In the genomic region with DNA sequence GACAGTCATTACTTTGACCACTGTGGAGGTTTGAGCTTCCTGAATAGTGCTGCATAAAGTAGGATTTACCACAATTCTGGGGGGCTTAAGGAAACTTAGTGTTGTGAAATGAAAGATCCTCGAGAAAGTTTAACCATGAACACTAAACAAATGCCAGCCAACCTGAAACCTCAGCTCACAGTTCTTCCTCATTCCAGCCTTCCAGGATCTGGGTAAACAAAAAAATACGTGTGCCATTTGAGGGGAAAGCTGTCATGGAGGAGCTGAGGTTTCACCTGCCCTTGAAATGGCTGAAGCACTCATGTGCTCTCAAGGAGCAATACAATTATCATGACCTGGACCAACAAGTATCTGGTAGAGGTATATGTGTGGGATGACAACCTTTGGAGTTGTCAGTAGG, we compare ENCODE assay signal across 16 cellular contexts.
"Had no signal": no experiment of that assay in that cellular context is flagged by ENCODE, and none has a peak within 500 bp of the region (broad histone marks: within the 10 kb centered on the region; RNA-seq: fewer than 3 reads in every experiment).

No MANE protein-coding gene starts in this region.

- H3K4me1 ChIP-seq: breast epithelium had no signal

- H3K36me3 ChIP-seq: breast epithelium had no signal

- H3K4me3 ChIP-seq: breast epithelium, coronary artery had no signal

- H3K27me3 ChIP-seq: breast epithelium had no signal

- H3K9me3 ChIP-seq: breast epithelium had no signal

- DNase-seq: activated CD4-positive, alpha-beta T cell treated with anti-CD3 and anti-CD28 coated beads, Interleukin-2, amount 10 ng/mL, durations not matched to agents 7 days and 5 days; activated CD8-positive, alpha-beta memory T cell treated with anti-CD3 and anti-CD28 coated beads, Interleukin-2, amount 50 U/mL, for 4 hours; activated T-cell treated with anti-CD3 and anti-CD28 coated beads, Interleukin-2, amount 50 U/mL, for 4 hours; erythroblast; foreskin melanocyte; glutamatergic neuron; hypothalamus; mesendoderm; naive thymus-derived CD8-positive, alpha-beta T cell; retina; stimulated activated naive B cell treated with anti-CD40 and anti-IgM and Interleukin-4, amounts not matched to agents 10 μg/mL and 1 μg/mL and 100 μg/mL, for 72 hours had no signal

- H3K27ac Mint-ChIP-seq: activated CD4-positive, alpha-beta T cell treated with anti-CD3 and anti-CD28 coated beads, Interleukin-2, amount 10 ng/mL, durations not matched to agents 7 days and 5 days; activated naive CD4-positive, alpha-beta T cell treated with anti-CD3 and anti-CD28 coated beads, Interleukin-2, amount 50 U/mL, for 24 hours; stimulated activated naive B cell treated with anti-CD40 and anti-IgM and Interleukin-4, amounts not matched to agents 10 μg/mL and 1 μg/mL and 100 μg/mL, for 72 hours; T-helper 1 cell treated with Interleukin-12 subunit alpha and Interleukin-12 subunit beta and Interleukin-4 antibody, amounts not matched to agents 30 μg/mL and 1 μg/mL, for 36 hours had no signal

- H3K27ac ChIP-seq: breast epithelium, coronary artery had no signal

- H3K36me3 Mint-ChIP-seq: naive thymus-derived CD8-positive, alpha-beta T cell had no signal

- H3K9me3 Mint-ChIP-seq: activated CD4-positive, alpha-beta T cell treated with anti-CD3 and anti-CD28 coated beads, Interleukin-2, amount 10 ng/mL, durations not matched to agents 7 days and 5 days; activated naive CD4-positive, alpha-beta T cell treated with anti-CD3 and anti-CD28 coated beads, Interleukin-2, amount 50 U/mL, for 24 hours; activated T-cell treated with anti-CD3 and anti-CD28 coated beads, Interleukin-2, amount 50 U/mL, for 4 hours; stimulated activated naive B cell treated with anti-CD40 and anti-IgM and Interleukin-4, amounts not matched to agents 10 μg/mL and 1 μg/mL and 100 μg/mL, for 72 hours; T-helper 1 cell treated with Interleukin-12 subunit alpha and Interleukin-12 subunit beta and Interleukin-4 antibody, amounts not matched to agents 30 μg/mL and 1 μg/mL, for 36 hours had no signal

- ATAC-seq: activated CD4-positive, CD25-positive, alpha-beta regulatory T cell treated with anti-CD3 and anti-CD28 coated beads, Interleukin-2, amount 50 U/mL, for 24 hours; activated T-cell treated with anti-CD3 and anti-CD28 coated beads, Interleukin-2, amount 50 U/mL, for 4 hours; naive thymus-derived CD8-positive, alpha-beta T cell; stimulated activated naive B cell treated with anti-CD40 and anti-IgM and Interleukin-4, amounts not matched to agents 10 μg/mL and 1 μg/mL and 100 μg/mL, for 72 hours had no signal

- H3K4me3 Mint-ChIP-seq: activated CD4-positive, alpha-beta T cell treated with anti-CD3 and anti-CD28 coated beads, Interleukin-2, amount 10 ng/mL, durations not matched to agents 7 days and 5 days; activated naive CD4-positive, alpha-beta T cell treated with anti-CD3 and anti-CD28 coated beads, Interleukin-2, amount 50 U/mL, for 24 hours; activated T-cell treated with anti-CD3 and anti-CD28 coated beads, Interleukin-2, amount 50 U/mL, for 4 hours; naive thymus-derived CD8-positive, alpha-beta T cell; stimulated activated naive B cell treated with anti-CD40 and anti-IgM and Interleukin-4, amounts not matched to agents 10 μg/mL and 1 μg/mL and 100 μg/mL, for 72 hours; T-helper 1 cell treated with Interleukin-12 subunit alpha and Interleukin-12 subunit beta and Interleukin-4 antibody, amounts not matched to agents 30 μg/mL and 1 μg/mL, for 36 hours had no signal

- H3K4me1 Mint-ChIP-seq: activated CD4-positive, alpha-beta T cell treated with anti-CD3 and anti-CD28 coated beads, Interleukin-2, amount 10 ng/mL, durations not matched to agents 7 days and 5 days; activated naive CD4-positive, alpha-beta T cell treated with anti-CD3 and anti-CD28 coated beads, Interleukin-2, amount 50 U/mL, for 24 hours; stimulated activated naive B cell treated with anti-CD40 and anti-IgM and Interleukin-4, amounts not matched to agents 10 μg/mL and 1 μg/mL and 100 μg/mL, for 72 hours had no signal

- H3K27me3 Mint-ChIP-seq: stimulated activated naive B cell treated with anti-CD40 and anti-IgM and Interleukin-4, amounts not matched to agents 10 μg/mL and 1 μg/mL and 100 μg/mL, for 72 hours had no signal
